In genomic region chr20:42846784-42847490, GRCh38 we compare ENCODE assay signal across 16 cellular contexts.
DNase-seq lines count a peak whose midpoint lies in the region; ATAC-seq lines count a peak whose summit lies in the region.
"Had no signal": no experiment of that assay in that cellular context is flagged by ENCODE, and none has a peak within 500 bp of the region (broad histone marks: within the 10 kb centered on the region; RNA-seq: fewer than 3 reads in every experiment).

No MANE protein-coding gene starts in this region.

- no peak overlapping the region for H3K56ac ChIP-seq in mesendoderm (ENCODE audit: low read length)

- no peak overlapping the region for H3K4me2 ChIP-seq in mesendoderm (ENCODE audit: low read length)
- H3K4me2 ChIP-seq: A549 had no signal

- H2BK5ac ChIP-seq in mesendoderm (ENCODE audit: low read length), result no peak overlapping the region

- H4K5ac ChIP-seq in mesendoderm (ENCODE audit: low read length), result no peak overlapping the region

- H3K36me3 ChIP-seq in mesendoderm (ENCODE audit: control insufficient read depth, insufficient read depth, low read length), result no peaks in the 10 kb centered on the region
- H3K36me3 ChIP-seq: BE2C had no signal

- no peak for ATAC-seq in HG03097 (IDR thresholded peaks at IDR 0.05; ENCODE audit: low FRiP score, unreplicated experiment)
- no peak for ATAC-seq in HG03135 (IDR thresholded peaks at IDR 0.05; ENCODE audit: unreplicated experiment)
- ATAC-seq: A549 had no signal

- H3K4ac ChIP-seq in mesendoderm (ENCODE audit: low read depth, low read length), result no peak overlapping the region

- no peak overlapping the region for H2BK120ac ChIP-seq in mesendoderm (ENCODE audit: low read depth, low read length)

- no peak overlapping the region for H3K18ac ChIP-seq in mesendoderm (ENCODE audit: low read length)

- no peaks in the 10 kb centered on the region for H3K79me2 ChIP-seq in mesendoderm (ENCODE audit: control insufficient read depth, insufficient read depth, low read length)

- H3K27me3 ChIP-seq in mesendoderm (ENCODE audit: insufficient read depth, low read length, poor library complexity), result no peaks in the 10 kb centered on the region
- H3K27me3 ChIP-seq: BE2C had no signal

- H3K27ac ChIP-seq in caudate nucleus (ENCODE audit: low read depth, low read length), result peak overlapping the region; percentile 70
- no peak overlapping the region for H3K27ac ChIP-seq in mesendoderm (ENCODE audit: low read depth, low read length)
- H3K27ac ChIP-seq: A549, C4-2B had no signal

- H3K4me1 ChIP-seq in mesendoderm (ENCODE audit: control insufficient read depth, low read depth, low read length), result no peaks in the 10 kb centered on the region
- H3K4me1 ChIP-seq: A549, BE2C had no signal

- peak; percentile 59 for DNase-seq in NCI-H748 (lab: John Stamatoyannopoulos, UW; ENCODE audit: unreplicated experiment)
- DNase-seq in caudate nucleus (lab: John Stamatoyannopoulos, UW), result no peak
- DNase-seq in mesendoderm, result peak; percentile 46
- DNase-seq in mesenteric fat pad (ENCODE audit: low spot score), result no peak
- DNase-seq in NCI-H2029 (lab: John Stamatoyannopoulos, UW), result no peak
- DNase-seq: BE2C; CD4-positive, alpha-beta memory T cell; DMS79 treated with DMSO at 0.1 percent for 48 hours; GDM1; HCEC 1CT; HFFc6; IMR-90 had no signal

- H2AK5ac ChIP-seq in mesendoderm (ENCODE audit: low read length), result no peak overlapping the region

- WGBS in mesendoderm (ENCODE audit: extremely low coverage, insufficient coverage, low lambda C conversion rate), result no CpG with 5 or more reads among the region's 8 CpGs

- no peak overlapping the region for H3K4me3 ChIP-seq in mesendoderm (ENCODE audit: low read length)
- H3K4me3 ChIP-seq: A549 had no signal

- H3K79me1 ChIP-seq in mesendoderm (ENCODE audit: low read length), result no peaks in the 10 kb centered on the region

- H3K9ac ChIP-seq in mesendoderm (ENCODE audit: low read length), result no peak overlapping the region

- H3K23ac ChIP-seq in mesendoderm (ENCODE audit: low read length), result no peak overlapping the region

- no peak overlapping the region for H2BK15ac ChIP-seq in mesendoderm (replicated peaks; ENCODE audit: low read depth)

- no peak overlapping the region for H4K8ac ChIP-seq in mesendoderm (ENCODE audit: low read depth, low read length)

Comparison
In these comparisons a context has a peak if more than half of its experiments do, and no peak if none do; other contexts are left out.
1. DNase-seq: peak in NCI-H748 (single experiment) and mesendoderm (single experiment); none in caudate nucleus (0 of 61), mesenteric fat pad (single experiment) and NCI-H2029 (single experiment).